ENCODE assay signal across 21 cellular contexts in the genomic region with DNA sequence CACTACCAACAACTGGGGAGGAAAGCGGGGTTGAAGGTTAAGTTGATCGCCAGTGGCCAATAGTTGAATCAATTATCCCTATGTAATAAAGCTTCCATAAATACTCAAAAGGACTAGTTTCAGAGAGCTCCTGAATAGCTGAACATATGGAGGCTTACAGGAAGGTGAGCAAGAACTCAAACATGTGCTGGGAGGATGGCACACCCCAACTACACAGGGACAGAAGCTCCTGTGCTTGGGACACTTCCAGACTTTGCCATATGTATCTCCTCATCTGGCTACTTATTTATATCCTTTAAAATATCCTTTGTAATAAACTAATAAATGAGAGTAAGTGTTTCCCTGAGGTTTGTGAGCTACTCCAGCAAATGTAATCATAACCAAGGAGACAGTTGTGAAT.
"Had no signal": no experiment of that assay in that cellular context is flagged by ENCODE, and none has a peak within 500 bp of the region (broad histone marks: within the 10 kb centered on the region; RNA-seq: fewer than 3 reads in every experiment).

No MANE protein-coding gene starts in this region.

- H3K4me3 Mint-ChIP-seq: brain; naive thymus-derived CD8-positive, alpha-beta T cell; stimulated activated memory B cell treated with anti-CD40 and anti-IgM and Interleukin-4, amounts not matched to agents 10 μg/mL and 1 μg/mL and 100 μg/mL, for 72 hours; WTC11 had no signal

- H3K27me3 Mint-ChIP-seq: brain; progenitor cell of endocrine pancreas; stimulated activated memory B cell treated with anti-CD40 and anti-IgM and Interleukin-4, amounts not matched to agents 10 μg/mL and 1 μg/mL and 100 μg/mL, for 72 hours had no signal

- H3K9me3 Mint-ChIP-seq: WTC11 had no signal

- H3K4me1 Mint-ChIP-seq: naive thymus-derived CD8-positive, alpha-beta T cell; stimulated activated memory B cell treated with anti-CD40 and anti-IgM and Interleukin-4, amounts not matched to agents 10 μg/mL and 1 μg/mL and 100 μg/mL, for 72 hours; WTC11 had no signal

- H3K27ac Mint-ChIP-seq: activated naive CD4-positive, alpha-beta T cell treated with anti-CD3 and anti-CD28 coated beads, Interleukin-2, amount 50 U/mL, for 72 hours; naive thymus-derived CD8-positive, alpha-beta T cell; progenitor cell of endocrine pancreas; stimulated activated memory B cell treated with anti-CD40 and anti-IgM and Interleukin-4, amounts not matched to agents 10 μg/mL and 1 μg/mL and 100 μg/mL, for 72 hours; WTC11 had no signal

- H3K36me3 Mint-ChIP-seq: activated naive CD4-positive, alpha-beta T cell treated with anti-CD3 and anti-CD28 coated beads, Interleukin-2, amount 50 U/mL, for 72 hours; brain; naive thymus-derived CD8-positive, alpha-beta T cell; stimulated activated memory B cell treated with anti-CD40 and anti-IgM and Interleukin-4, amounts not matched to agents 10 μg/mL and 1 μg/mL and 100 μg/mL, for 72 hours; WTC11 had no signal

- ATAC-seq: activated naive CD4-positive, alpha-beta T cell treated with anti-CD3 and anti-CD28 coated beads, Interleukin-2, amount 50 U/mL, for 72 hours; gastroesophageal sphincter; heart left ventricle; left lobe of liver; lower lobe of right lung; naive thymus-derived CD8-positive, alpha-beta T cell; WTC11 had no signal

- DNase-seq: activated gamma-delta T cell treated with Interleukin-2 at 50 U/mL for 16 hours; activated T-cell treated with anti-CD3 and anti-CD28 coated beads, Interleukin-2, amount 50 U/mL, for 1 hour; aorta; central memory CD4-positive, alpha-beta T cell; effector memory CD4-positive, alpha-beta T cell; heart left ventricle; kidney; lower lobe of right lung; naive thymus-derived CD8-positive, alpha-beta T cell; retina; sigmoid colon; stimulated activated CD4-positive, alpha-beta T cell treated with anti-CD3 and anti-CD28 coated beads, Interleukin-15, amount 100 ng/mL, for 24 hours; stomach; T1000 had no signal
